1 cellular context compared by ENCODE assay signal in the genomic region with DNA sequence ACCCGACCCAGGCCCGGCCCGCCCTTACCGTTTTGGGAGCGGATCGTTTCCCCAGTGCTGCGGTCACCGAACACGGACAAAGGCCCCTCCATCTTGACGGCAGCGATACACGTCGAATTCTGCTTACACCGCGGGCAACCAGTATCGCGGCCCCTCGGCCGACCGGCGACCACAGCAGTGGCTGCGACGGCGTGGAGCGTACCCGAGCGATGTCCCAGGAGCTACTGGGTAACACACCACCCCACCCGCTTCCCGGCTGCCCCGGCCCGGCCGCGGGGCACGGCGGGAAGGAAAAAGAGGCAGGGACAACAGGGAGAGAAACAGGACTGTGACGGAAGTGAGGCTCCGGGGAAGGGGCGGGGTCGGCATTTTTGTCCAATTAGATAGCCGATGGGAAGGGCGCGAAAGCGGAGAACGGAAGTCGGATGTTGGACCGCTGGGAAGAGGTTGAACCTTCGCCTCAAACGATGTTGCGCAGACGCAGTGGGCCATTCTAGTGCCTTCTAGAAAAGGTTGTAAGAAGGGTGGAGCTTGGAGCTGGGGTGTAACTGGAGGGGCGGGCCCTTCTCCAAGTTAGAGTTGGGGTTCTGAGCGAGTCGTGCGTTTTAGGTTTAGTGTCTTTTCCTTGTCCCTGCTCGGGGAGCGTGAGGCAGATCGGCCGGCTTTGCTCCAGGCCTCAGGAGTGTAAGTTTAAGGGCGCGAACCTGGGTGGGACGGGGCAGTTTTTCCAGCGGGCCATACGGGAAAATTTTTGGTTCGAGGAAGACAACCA.
TF ChIP-seq lines count a peak whose summit lies in the region.

A gene (minus strand): TSS at position 226 of the 772 bp plus-strand sequence. CDS start 134 bp downstream, at position 92.

TF ChIP-seq in K562, 482 proteins besides CTCF, POLR2A, EP300 and RAD21 (continued from another document and continues in another):
- TF ChIP-seq MTF1 (CRISPR knock-in tag; IDR thresholded peaks at IDR 0.05; ENCODE audit: borderline replicate concordance) (peak; percentile 49; the same call in 1 of the 2 replicates), HCFC1 (IDR thresholded peaks at IDR 0.05; ENCODE audit: low read depth, low read length) (peak; percentile 78), ETV1 (tag; conservative IDR thresholded peaks at IDR 0.05; ENCODE audit: low read depth) (peak; percentile 22; the same call in 1 of the 2 replicates), ZNF184 (CRISPR knock-in tag; IDR thresholded peaks at IDR 0.05) (no peak), LCOR (CRISPR knock-in tag; IDR thresholded peaks at IDR 0.05) (peak; percentile 37; the same call in 1 of the 2 replicates), HDGF (IDR thresholded peaks at IDR 0.05) (peak; percentile 58), ZNF586 (CRISPR knock-in tag; conservative IDR thresholded peaks at IDR 0.05) (no peak; the same call in 1 of the 2 replicates), SMARCA4 (IDR thresholded peaks at IDR 0.05) (0 out of 2 replicates have a peak, but pooled peaks have one; percentile 29), FOXM1 (IDR thresholded peaks at IDR 0.05; ENCODE audit: low read depth) (peak; percentile 27; the same call in 1 of the 2 replicates), FOXM1 (CRISPR knock-in tag; IDR thresholded peaks at IDR 0.05; ENCODE audit: low read depth) (0 out of 2 replicates have a peak, but pooled peaks have one; percentile 59), RBM15 (IDR thresholded peaks at IDR 0.05; ENCODE audit: insufficient read depth, low read length) (no peak), ZNF644 (tag; IDR thresholded peaks at IDR 0.05; ENCODE audit: low read depth) (peak; percentile 65; the same call in 1 of the 2 replicates), ZNF324 (CRISPR knock-in tag; IDR thresholded peaks at IDR 0.05) (0 out of 2 replicates have a peak, but pooled peaks have one; percentile 58), FOXA3 (CRISPR knock-in tag; conservative IDR thresholded peaks at IDR 0.05 in 1 of 2, IDR thresholded peaks at IDR 0.05 in 1 of 2) (peak; percentile 39 to 84; a peak in 2 of 4 replicates), ARNT (IDR thresholded peaks at IDR 0.05) (0 out of 4 replicates have a peak, but pooled peaks of 1 of the 2 experiments have one; percentile 33), SRF (CRISPR knock-in tag; IDR thresholded peaks at IDR 0.05) (0 out of 4 replicates have a peak, but pooled peaks of 1 of the 2 experiments have one; percentile 78), ZNF165 (CRISPR knock-in tag; IDR thresholded peaks at IDR 0.05; ENCODE audit: borderline replicate concordance) (peak; percentile 89; the same call in 1 of the 2 replicates), RB1 (IDR thresholded peaks at IDR 0.05; ENCODE audit: low read depth) (peak; percentile 96; the same call in 1 of the 2 replicates), HOXB6 (CRISPR knock-in tag; IDR thresholded peaks at IDR 0.05; ENCODE audit: borderline replicate concordance) (0 out of 2 replicates have a peak, but pooled peaks have one; percentile 12), NFRKB (IDR thresholded peaks at IDR 0.05; ENCODE audit: low read depth) (no peak), KAT8 (IDR thresholded peaks at IDR 0.05; ENCODE audit: low read depth) (no peak), ZNF76 (CRISPR knock-in tag; IDR thresholded peaks at IDR 0.05; ENCODE audit: borderline replicate concordance) (0 out of 2 replicates have a peak, but pooled peaks have one; percentile 20), TAL1 (IDR thresholded peaks at IDR 0.05) (no peak), TAF1 (IDR thresholded peaks at IDR 0.05; ENCODE audit: control insufficient read depth, extremely low read depth, insufficient read depth, low read length, severe bottlenecking) (peak; percentile 97), SAFB (IDR thresholded peaks at IDR 0.05; ENCODE audit: borderline replicate concordance, low read depth, low read length) (0 out of 2 replicates have a peak, but pooled peaks have one; percentile 20), EGR1 (conservative IDR thresholded peaks at IDR 0.05) (no peak), JUND (IDR thresholded peaks at IDR 0.05; ENCODE audit: borderline replicate concordance, low read depth, low read length) (peak; percentile 65), JUND (tag; IDR thresholded peaks at IDR 0.05; ENCODE audit: borderline replicate concordance, low read depth, low read length) (peak; percentile 11; the same call in 1 of the 3 replicates), RFX7 (CRISPR knock-in tag; IDR thresholded peaks at IDR 0.05) (peak; percentile 83; the same call in 1 of the 2 replicates), ZNF668 (CRISPR knock-in tag; IDR thresholded peaks at IDR 0.05) (0 out of 2 replicates have a peak, but pooled peaks have one; percentile 54), CEBPB (tag; IDR thresholded peaks at IDR 0.05) (no peak), ZBTB7A (IDR thresholded peaks at IDR 0.05; ENCODE audit: borderline replicate concordance, control insufficient read depth, low read depth, low read length) (peak; percentile 27; the same call in 1 of the 2 replicates), ZNF212 (CRISPR knock-in tag; IDR thresholded peaks at IDR 0.05) (peak; percentile 65; the same call in 1 of the 2 replicates), KDM5B (IDR thresholded peaks at IDR 0.05; ENCODE audit: insufficient replicate concordance, low read depth, low read length) (peak; percentile 80), KAT7 (CRISPR knock-in tag; IDR thresholded peaks at IDR 0.05; ENCODE audit: borderline replicate concordance) (peak; percentile 79; the same call in 1 of the 2 replicates), MCM2 (IDR thresholded peaks at IDR 0.05; ENCODE audit: low read depth) (no peak), HMGN3 (IDR thresholded peaks at IDR 0.05; ENCODE audit: borderline replicate concordance, extremely low read depth, insufficient read length, low read depth, low read length) (peak; percentile 33), SMC3 (conservative IDR thresholded peaks at IDR 0.05; ENCODE audit: insufficient read depth, low read depth, low read length) (0 out of 2 replicates have a peak, but pooled peaks have one; percentile 11), TFAM (CRISPR knock-in tag; conservative IDR thresholded peaks at IDR 0.05) (no peak), ZNF354B (CRISPR knock-in tag; IDR thresholded peaks at IDR 0.05) (0 out of 2 replicates have a peak, but pooled peaks have one; percentile 7), JUN (IDR thresholded peaks at IDR 0.05; ENCODE audit: borderline replicate concordance, low read depth, low read length) (peak; percentile 65), JUN (CRISPR knock-in tag; IDR thresholded peaks at IDR 0.05; ENCODE audit: borderline replicate concordance) (peak; percentile 81; the same call in 1 of the 2 replicates), ZNF764 (CRISPR knock-in tag; IDR thresholded peaks at IDR 0.05; ENCODE audit: low read depth) (0 out of 2 replicates have a peak, but pooled peaks have one; percentile 47), GTF2F1 (IDR thresholded peaks at IDR 0.05; ENCODE audit: low read depth, low read length) (peak; percentile 88), RBFOX2 (IDR thresholded peaks at IDR 0.05; ENCODE audit: low read depth, low read length) (peak; percentile 98), NONO (IDR thresholded peaks at IDR 0.05; ENCODE audit: low read depth in 2 of 2, low read length in 1 of 2) (peak in 1 of 2 experiments; percentile 86; a peak in 2 of 4 replicates), KDM4B (IDR thresholded peaks at IDR 0.05; ENCODE audit: borderline replicate concordance in 2 of 2, low read depth in 1 of 2) (peak in 1 of 2 experiments; percentile 61; a peak in 1 of 4 replicates), MEIS2 (IDR thresholded peaks at IDR 0.05; ENCODE audit: partially characterized antibody) (peak; percentile 85)
- TF ChIP-seq, protein P1, sequence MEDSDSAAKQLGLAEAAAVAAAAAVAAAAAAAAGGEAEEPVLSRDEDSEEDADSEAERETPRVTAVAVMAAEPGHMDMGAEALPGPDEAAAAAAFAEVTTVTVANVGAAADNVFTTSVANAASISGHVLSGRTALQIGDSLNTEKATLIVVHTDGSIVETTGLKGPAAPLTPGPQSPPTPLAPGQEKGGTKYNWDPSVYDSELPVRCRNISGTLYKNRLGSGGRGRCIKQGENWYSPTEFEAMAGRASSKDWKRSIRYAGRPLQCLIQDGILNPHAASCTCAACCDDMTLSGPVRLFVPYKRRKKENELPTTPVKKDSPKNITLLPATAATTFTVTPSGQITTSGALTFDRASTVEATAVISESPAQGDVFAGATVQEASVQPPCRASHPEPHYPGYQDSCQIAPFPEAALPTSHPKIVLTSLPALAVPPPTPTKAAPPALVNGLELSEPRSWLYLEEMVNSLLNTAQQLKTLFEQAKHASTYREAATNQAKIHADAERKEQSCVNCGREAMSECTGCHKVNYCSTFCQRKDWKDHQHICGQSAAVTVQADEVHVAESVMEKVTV (CRISPR knock-in tag; IDR thresholded peaks at IDR 0.05) = peak; percentile 53; the same call in 1 of the 2 replicates
- TF ChIP-seq, protein P2, sequence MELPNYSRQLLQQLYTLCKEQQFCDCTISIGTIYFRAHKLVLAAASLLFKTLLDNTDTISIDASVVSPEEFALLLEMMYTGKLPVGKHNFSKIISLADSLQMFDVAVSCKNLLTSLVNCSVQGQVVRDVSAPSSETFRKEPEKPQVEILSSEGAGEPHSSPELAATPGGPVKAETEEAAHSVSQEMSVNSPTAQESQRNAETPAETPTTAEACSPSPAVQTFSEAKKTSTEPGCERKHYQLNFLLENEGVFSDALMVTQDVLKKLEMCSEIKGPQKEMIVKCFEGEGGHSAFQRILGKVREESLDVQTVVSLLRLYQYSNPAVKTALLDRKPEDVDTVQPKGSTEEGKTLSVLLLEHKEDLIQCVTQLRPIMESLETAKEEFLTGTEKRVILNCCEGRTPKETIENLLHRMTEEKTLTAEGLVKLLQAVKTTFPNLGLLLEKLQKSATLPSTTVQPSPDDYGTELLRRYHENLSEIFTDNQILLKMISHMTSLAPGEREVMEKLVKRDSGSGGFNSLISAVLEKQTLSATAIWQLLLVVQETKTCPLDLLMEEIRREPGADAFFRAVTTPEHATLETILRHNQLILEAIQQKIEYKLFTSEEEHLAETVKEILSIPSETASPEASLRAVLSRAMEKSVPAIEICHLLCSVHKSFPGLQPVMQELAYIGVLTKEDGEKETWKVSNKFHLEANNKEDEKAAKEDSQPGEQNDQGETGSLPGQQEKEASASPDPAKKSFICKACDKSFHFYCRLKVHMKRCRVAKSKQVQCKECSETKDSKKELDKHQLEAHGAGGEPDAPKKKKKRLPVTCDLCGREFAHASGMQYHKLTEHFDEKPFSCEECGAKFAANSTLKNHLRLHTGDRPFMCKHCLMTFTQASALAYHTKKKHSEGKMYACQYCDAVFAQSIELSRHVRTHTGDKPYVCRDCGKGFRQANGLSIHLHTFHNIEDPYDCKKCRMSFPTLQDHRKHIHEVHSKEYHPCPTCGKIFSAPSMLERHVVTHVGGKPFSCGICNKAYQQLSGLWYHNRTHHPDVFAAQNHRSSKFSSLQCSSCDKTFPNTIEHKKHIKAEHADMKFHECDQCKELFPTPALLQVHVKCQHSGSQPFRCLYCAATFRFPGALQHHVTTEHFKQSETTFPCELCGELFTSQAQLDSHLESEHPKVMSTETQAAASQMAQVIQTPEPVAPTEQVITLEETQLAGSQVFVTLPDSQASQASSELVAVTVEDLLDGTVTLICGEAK (IDR thresholded peaks at IDR 0.05) = peak; percentile 96
- TF ChIP-seq, protein P2 (CRISPR knock-in tag; IDR thresholded peaks at IDR 0.05) = no peak
- TF ChIP-seq, protein P3, sequence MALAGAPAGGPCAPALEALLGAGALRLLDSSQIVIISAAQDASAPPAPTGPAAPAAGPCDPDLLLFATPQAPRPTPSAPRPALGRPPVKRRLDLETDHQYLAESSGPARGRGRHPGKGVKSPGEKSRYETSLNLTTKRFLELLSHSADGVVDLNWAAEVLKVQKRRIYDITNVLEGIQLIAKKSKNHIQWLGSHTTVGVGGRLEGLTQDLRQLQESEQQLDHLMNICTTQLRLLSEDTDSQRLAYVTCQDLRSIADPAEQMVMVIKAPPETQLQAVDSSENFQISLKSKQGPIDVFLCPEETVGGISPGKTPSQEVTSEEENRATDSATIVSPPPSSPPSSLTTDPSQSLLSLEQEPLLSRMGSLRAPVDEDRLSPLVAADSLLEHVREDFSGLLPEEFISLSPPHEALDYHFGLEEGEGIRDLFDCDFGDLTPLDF (CRISPR knock-in tag; IDR thresholded peaks at IDR 0.05) = peak; percentile 98
- TF ChIP-seq, protein P4, sequence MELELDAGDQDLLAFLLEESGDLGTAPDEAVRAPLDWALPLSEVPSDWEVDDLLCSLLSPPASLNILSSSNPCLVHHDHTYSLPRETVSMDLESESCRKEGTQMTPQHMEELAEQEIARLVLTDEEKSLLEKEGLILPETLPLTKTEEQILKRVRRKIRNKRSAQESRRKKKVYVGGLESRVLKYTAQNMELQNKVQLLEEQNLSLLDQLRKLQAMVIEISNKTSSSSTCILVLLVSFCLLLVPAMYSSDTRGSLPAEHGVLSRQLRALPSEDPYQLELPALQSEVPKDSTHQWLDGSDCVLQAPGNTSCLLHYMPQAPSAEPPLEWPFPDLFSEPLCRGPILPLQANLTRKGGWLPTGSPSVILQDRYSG (tag; conservative IDR thresholded peaks at IDR 0.05; ENCODE audit: low read depth) = no peak
